18 cellular contexts compared by ENCODE assay signal in genomic region chr6:166614171-166614583, GRCh38. TPM values are rescaled to one million over a fixed set of nuclear protein-coding genes. Genes with fewer than 3 reads are reported as not detected.
A peak's percentile ranks its signal among the peaks of the same experiment; 100 is the strongest.
DNase-seq lines count a peak whose midpoint lies in the region; ATAC-seq and TF ChIP-seq lines count a peak whose summit lies in the region.
"Had no signal": no experiment of that assay in that cellular context is flagged by ENCODE, and none has a peak within 500 bp of the region (broad histone marks: within the 10 kb centered on the region; RNA-seq: fewer than 3 reads in every experiment).

No MANE protein-coding gene starts in this region.

- H2BK5ac ChIP-seq in trophoblast cell (ENCODE audit: low read depth, low read length, poor library complexity): no peak overlapping the region

- peak overlapping the region; percentile 9 for H3K18ac ChIP-seq in trophoblast cell (ENCODE audit: low read length)

- H4K12ac ChIP-seq in trophoblast cell (ENCODE audit: low read depth, low read length): no peak overlapping the region

- peaks cover 15 to 60% (median 49%) of the 10 kb centered on the region in 9 donors for H3K4me1 ChIP-seq in heart right ventricle
- peaks cover 19% of the 10 kb centered on the region for H3K4me1 ChIP-seq in hepatocyte (ENCODE audit: insufficient read depth)
- H3K4me1 ChIP-seq in trophoblast cell (ENCODE audit: control insufficient read depth in 1 of 2, insufficient read depth in 2 of 2, low read length in 2 of 2): peaks cover 48 to 52% of the 10 kb centered on the region in 2 experiments
- peaks cover 0 to 5% of the 10 kb centered on the region in 2 donors for H3K4me1 ChIP-seq in uterus

- H3K14ac ChIP-seq in trophoblast cell (ENCODE audit: low read length): peak overlapping the region; percentile 1

- H3K79me2 ChIP-seq in hepatocyte (peaks cover 79% of the 10 kb centered on the region), trophoblast cell (ENCODE audit: control insufficient read depth, insufficient read depth, low read length, poor library complexity) (peaks cover 2% of the 10 kb centered on the region)

- TF ChIP-seq POLR2A in uterus (IDR thresholded peaks at IDR 0.05): no peak

- H3K4ac ChIP-seq in trophoblast cell (ENCODE audit: low read depth, low read length): no peak overlapping the region

- peak overlapping the region; percentile 22 for H2AK5ac ChIP-seq in trophoblast cell (ENCODE audit: low read length)

- DNase-seq in heart right ventricle (no peak), cardiac septum (ENCODE audit: low spot score) (no peak), hepatocyte (ENCODE audit: low spot score) (no peak), trophoblast cell (peak; percentile 66 to 85), uterus (no peak), NCI-H1105 (lab: John Stamatoyannopoulos, UW) (no peak), DMS53 (lab: John Stamatoyannopoulos, UW) (no peak)
- DNase-seq: activated CD4-positive, alpha-beta T cell treated with anti-CD3 and anti-CD28 coated beads for 36 hours; activated naive CD4-positive, alpha-beta T cell; H7; mucosa of descending colon; NCI-H1105 treated with DMSO at 0.1 percent for 48 hours; NCI-H2171; NCI-H748 treated with DMSO at 0.1 percent for 48 hours; PC-3; T1000; transverse colon had no signal

- peak overlapping the region; percentile 6 for H2BK120ac ChIP-seq in trophoblast cell (ENCODE audit: insufficient read depth, low read length, poor library complexity)

- H3K23ac ChIP-seq in trophoblast cell (ENCODE audit: low read length): no peak overlapping the region

- H3K36me3 ChIP-seq in heart right ventricle: peaks cover 0 to 16% (median 0%) of the 10 kb centered on the region in 9 donors
- no peaks in the 10 kb centered on the region for H3K36me3 ChIP-seq in hepatocyte (replicated peaks; ENCODE audit: insufficient read depth, low read depth)
- peaks cover 7 to 8% of the 10 kb centered on the region in 2 experiments for H3K36me3 ChIP-seq in trophoblast cell (ENCODE audit: control insufficient read depth in 1 of 2, insufficient read depth in 2 of 2, low read length in 2 of 2)
- no peaks in the 10 kb centered on the region for H3K36me3 ChIP-seq in uterus
- H3K36me3 ChIP-seq: transverse colon had no signal

- peak overlapping the region; percentile 74 for H2BK12ac ChIP-seq in trophoblast cell (ENCODE audit: low read length)

- no peak overlapping the region for H2AFZ ChIP-seq in hepatocyte
- no peak overlapping the region for H2AFZ ChIP-seq in trophoblast cell (ENCODE audit: insufficient read depth, low read length, poor library complexity)

- no peak overlapping the region for H3K9ac ChIP-seq in trophoblast cell (ENCODE audit: low read length)

- no peak for TF ChIP-seq CTCF in heart right ventricle (IDR thresholded peaks at IDR 0.05)
- TF ChIP-seq CTCF in hepatocyte (IDR thresholded peaks at IDR 0.05; ENCODE audit: poor library complexity): no peak
- no peak for TF ChIP-seq CTCF in uterus (IDR thresholded peaks at IDR 0.05)

- 80 to 88% methylated on average over 12 of the region's 12 CpGs for WGBS in heart right ventricle, 2 donors
- 80% methylated on average over 12 of the region's 12 CpGs for WGBS in hepatocyte (ENCODE audit: low lambda C conversion rate, missing lambda C conversion rate)
- no CpG with 5 or more reads among the region's 12 CpGs for WGBS in trophoblast cell (ENCODE audit: extremely low coverage, insufficient coverage, insufficient read length)

- H3K9me3 ChIP-seq in heart right ventricle (no peaks in the 10 kb centered on the region), hepatocyte (ENCODE audit: low read depth) (no peaks in the 10 kb centered on the region), trophoblast cell (ENCODE audit: insufficient read depth, low read depth, low read length) (peaks cover 4% of the 10 kb centered on the region), uterus (no peaks in the 10 kb centered on the region)
- H3K9me3 ChIP-seq: mucosa of descending colon, transverse colon had no signal

- H3K27ac ChIP-seq in heart right ventricle: peak overlapping the region; percentile 52 to 84 (median 70)
- H3K27ac ChIP-seq in hepatocyte: peak overlapping the region; percentile 34
- H3K27ac ChIP-seq in trophoblast cell (ENCODE audit: low read depth, low read length): no peak overlapping the region
- peak overlapping the region; percentile 50 to 53 for H3K27ac ChIP-seq in uterus

- ATAC-seq in heart right ventricle (peak in 3 of 8 donors; percentile 13 to 31 (median 20)), HG02623 (IDR thresholded peaks at IDR 0.05; ENCODE audit: unreplicated experiment) (no peak)
- ATAC-seq: activated CD4-positive, alpha-beta T cell treated with anti-CD3 and anti-CD28 coated beads for 36 hours; mucosa of descending colon; PC-3 had no signal

- intact Hi-C loops in heart right ventricle (cut with DNase I): loop anchor here in 3 of 10 donors (5.0 kb wide), 2 partner anchors 37 to 57 kb away; no protein-coding TSS in a partner anchor
- intact Hi-C loops in cardiac septum (cut with DNase I): loop anchor here (5.0 kb wide), 1 partner anchor 37 kb away; no protein-coding TSS in a partner anchor
- intact Hi-C loops in uterus (cut with DNase I; ENCODE audit: low total_unique reads): no loop called here

- H3K27me3 ChIP-seq in heart right ventricle: no peaks in the 10 kb centered on the region
- H3K27me3 ChIP-seq in hepatocyte: no peaks in the 10 kb centered on the region
- no peaks in the 10 kb centered on the region for H3K27me3 ChIP-seq in trophoblast cell (ENCODE audit: insufficient read depth, low read length)
- H3K27me3 ChIP-seq in uterus: no peaks in the 10 kb centered on the region
- H3K27me3 ChIP-seq: transverse colon had no signal

- peaks cover 5% of the 10 kb centered on the region for H4K20me1 ChIP-seq in hepatocyte (ENCODE audit: insufficient read depth, poor library complexity, severe bottlenecking)

- H3K79me1 ChIP-seq in trophoblast cell (ENCODE audit: low read length): peaks cover 35% of the 10 kb centered on the region

- H4K91ac ChIP-seq in trophoblast cell (ENCODE audit: low read depth, low read length): peak overlapping the region; percentile 59

- H3K4me3 ChIP-seq in heart right ventricle (no peak overlapping the region), hepatocyte (no peak overlapping the region), trophoblast cell (ENCODE audit: low read depth, low read length) (no peak overlapping the region), uterus (no peak overlapping the region)
- H3K4me3 ChIP-seq: mucosa of descending colon, transverse colon had no signal

- no peaks in the 10 kb centered on the region for H3K9me2 ChIP-seq in hepatocyte (replicated peaks; ENCODE audit: insufficient read depth)

- H3K4me2 ChIP-seq in hepatocyte (no peak overlapping the region), trophoblast cell (ENCODE audit: low read length) (no peak overlapping the region)

- H4K8ac ChIP-seq in trophoblast cell (ENCODE audit: low read depth, low read length): peak overlapping the region; percentile 5

RNA-seq across cellular contexts. Expression of gene RPS6KA2, which starts 12.9 kb away (rescaled TPM):
- total RNA-seq in heart right ventricle: 10 to 100 TPM; 47.7 to 91.4 (median 76.0) TPM
- polyA plus RNA-seq in heart right ventricle: 10 to 100 TPM; 20.3 to 65.2 TPM
- total RNA-seq in cardiac septum: 103 TPM
- total RNA-seq in hepatocyte: 26.3 and 29.2 TPM in 2 replicates
- 27.7 and 34.8 TPM in 2 replicates for polyA plus RNA-seq in hepatocyte
- 14.3 and 15.4 TPM in 2 replicates for polyA plus RNA-seq in trophoblast cell (2013)
- 10 to 100 TPM; 34.0 to 78.4 (median 55.8) TPM for total RNA-seq in uterus

RNA-seq across cellular contexts. Expression of gene RAMACL, which starts 27.7 kb away (rescaled TPM):
- total RNA-seq in heart right ventricle: 1 to 10 TPM in 4 of 10 donors, under 1 TPM in 6; 0.25 to 2.4 (median 0.74) TPM
- polyA plus RNA-seq in heart right ventricle: under 1 TPM; 0.20 to 0.29 TPM
- total RNA-seq in cardiac septum: 1.4 TPM
- 1.1 and 1.6 TPM in 2 replicates for total RNA-seq in hepatocyte
- polyA plus RNA-seq in hepatocyte: 1.1 and 2.9 TPM in 2 replicates
- 0.25 and 0.26 TPM in 2 replicates for polyA plus RNA-seq in trophoblast cell (2013)
- 1 to 10 TPM in 3 of 4 donors, not detected in 1; 1.5 to 8.1 (median 1.8) TPM for total RNA-seq in uterus
- total RNA-seq: H7 had no signal

Comparison
In these comparisons a context has a peak if more than half of its experiments do, and no peak if none do; other contexts are left out.
1. DNase-seq: peak in trophoblast cell (2 of 2); none in heart right ventricle (0 of 2), cardiac septum (single experiment), hepatocyte (single experiment), uterus (0 of 2), NCI-H1105 (single experiment) and DMS53 (single experiment).